1 cellular context compared by ENCODE assay signal in the genomic region with DNA sequence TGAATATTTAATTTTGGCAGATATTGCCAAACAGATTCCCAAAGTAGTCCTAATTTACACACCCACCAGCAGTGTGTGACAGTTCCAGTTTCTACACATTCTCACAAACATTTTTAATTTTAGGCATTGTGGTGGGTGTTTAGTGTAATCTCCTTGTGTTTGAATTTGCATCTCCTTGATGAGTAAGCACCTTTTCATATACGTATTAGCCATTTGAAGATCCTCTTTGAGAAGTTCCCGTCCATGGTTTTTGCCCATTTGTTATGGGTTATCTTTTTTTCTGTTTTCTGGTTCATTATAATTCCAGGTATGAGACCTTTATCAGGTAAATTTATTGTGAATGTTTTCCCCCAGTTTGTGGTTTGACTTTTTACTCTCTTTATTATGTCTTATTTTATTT.
TF ChIP-seq lines count a peak whose summit lies in the region.

No MANE protein-coding gene starts in this region.

TF ChIP-seq in WTC11, 78 proteins besides CTCF, POLR2A, EP300 and RAD21 (continued from another document):
- TF ChIP-seq, protein P1, sequence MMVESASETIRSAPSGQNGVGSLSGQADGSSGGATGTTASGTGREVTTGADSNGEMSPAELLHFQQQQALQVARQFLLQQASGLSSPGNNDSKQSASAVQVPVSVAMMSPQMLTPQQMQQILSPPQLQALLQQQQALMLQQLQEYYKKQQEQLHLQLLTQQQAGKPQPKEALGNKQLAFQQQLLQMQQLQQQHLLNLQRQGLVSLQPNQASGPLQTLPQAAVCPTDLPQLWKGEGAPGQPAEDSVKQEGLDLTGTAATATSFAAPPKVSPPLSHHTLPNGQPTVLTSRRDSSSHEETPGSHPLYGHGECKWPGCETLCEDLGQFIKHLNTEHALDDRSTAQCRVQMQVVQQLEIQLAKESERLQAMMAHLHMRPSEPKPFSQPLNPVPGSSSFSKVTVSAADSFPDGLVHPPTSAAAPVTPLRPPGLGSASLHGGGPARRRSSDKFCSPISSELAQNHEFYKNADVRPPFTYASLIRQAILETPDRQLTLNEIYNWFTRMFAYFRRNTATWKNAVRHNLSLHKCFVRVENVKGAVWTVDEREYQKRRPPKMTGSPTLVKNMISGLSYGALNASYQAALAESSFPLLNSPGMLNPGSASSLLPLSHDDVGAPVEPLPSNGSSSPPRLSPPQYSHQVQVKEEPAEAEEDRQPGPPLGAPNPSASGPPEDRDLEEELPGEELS (CRISPR knock-in tag; IDR thresholded peaks at IDR 0.05), result no peak
- TF ChIP-seq, protein P2, sequence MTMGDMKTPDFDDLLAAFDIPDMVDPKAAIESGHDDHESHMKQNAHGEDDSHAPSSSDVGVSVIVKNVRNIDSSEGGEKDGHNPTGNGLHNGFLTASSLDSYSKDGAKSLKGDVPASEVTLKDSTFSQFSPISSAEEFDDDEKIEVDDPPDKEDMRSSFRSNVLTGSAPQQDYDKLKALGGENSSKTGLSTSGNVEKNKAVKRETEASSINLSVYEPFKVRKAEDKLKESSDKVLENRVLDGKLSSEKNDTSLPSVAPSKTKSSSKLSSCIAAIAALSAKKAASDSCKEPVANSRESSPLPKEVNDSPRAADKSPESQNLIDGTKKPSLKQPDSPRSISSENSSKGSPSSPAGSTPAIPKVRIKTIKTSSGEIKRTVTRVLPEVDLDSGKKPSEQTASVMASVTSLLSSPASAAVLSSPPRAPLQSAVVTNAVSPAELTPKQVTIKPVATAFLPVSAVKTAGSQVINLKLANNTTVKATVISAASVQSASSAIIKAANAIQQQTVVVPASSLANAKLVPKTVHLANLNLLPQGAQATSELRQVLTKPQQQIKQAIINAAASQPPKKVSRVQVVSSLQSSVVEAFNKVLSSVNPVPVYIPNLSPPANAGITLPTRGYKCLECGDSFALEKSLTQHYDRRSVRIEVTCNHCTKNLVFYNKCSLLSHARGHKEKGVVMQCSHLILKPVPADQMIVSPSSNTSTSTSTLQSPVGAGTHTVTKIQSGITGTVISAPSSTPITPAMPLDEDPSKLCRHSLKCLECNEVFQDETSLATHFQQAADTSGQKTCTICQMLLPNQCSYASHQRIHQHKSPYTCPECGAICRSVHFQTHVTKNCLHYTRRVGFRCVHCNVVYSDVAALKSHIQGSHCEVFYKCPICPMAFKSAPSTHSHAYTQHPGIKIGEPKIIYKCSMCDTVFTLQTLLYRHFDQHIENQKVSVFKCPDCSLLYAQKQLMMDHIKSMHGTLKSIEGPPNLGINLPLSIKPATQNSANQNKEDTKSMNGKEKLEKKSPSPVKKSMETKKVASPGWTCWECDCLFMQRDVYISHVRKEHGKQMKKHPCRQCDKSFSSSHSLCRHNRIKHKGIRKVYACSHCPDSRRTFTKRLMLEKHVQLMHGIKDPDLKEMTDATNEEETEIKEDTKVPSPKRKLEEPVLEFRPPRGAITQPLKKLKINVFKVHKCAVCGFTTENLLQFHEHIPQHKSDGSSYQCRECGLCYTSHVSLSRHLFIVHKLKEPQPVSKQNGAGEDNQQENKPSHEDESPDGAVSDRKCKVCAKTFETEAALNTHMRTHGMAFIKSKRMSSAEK (CRISPR knock-in tag; IDR thresholded peaks at IDR 0.05; ENCODE audit: borderline replicate concordance), result no peak
- TF ChIP-seq, protein P3, sequence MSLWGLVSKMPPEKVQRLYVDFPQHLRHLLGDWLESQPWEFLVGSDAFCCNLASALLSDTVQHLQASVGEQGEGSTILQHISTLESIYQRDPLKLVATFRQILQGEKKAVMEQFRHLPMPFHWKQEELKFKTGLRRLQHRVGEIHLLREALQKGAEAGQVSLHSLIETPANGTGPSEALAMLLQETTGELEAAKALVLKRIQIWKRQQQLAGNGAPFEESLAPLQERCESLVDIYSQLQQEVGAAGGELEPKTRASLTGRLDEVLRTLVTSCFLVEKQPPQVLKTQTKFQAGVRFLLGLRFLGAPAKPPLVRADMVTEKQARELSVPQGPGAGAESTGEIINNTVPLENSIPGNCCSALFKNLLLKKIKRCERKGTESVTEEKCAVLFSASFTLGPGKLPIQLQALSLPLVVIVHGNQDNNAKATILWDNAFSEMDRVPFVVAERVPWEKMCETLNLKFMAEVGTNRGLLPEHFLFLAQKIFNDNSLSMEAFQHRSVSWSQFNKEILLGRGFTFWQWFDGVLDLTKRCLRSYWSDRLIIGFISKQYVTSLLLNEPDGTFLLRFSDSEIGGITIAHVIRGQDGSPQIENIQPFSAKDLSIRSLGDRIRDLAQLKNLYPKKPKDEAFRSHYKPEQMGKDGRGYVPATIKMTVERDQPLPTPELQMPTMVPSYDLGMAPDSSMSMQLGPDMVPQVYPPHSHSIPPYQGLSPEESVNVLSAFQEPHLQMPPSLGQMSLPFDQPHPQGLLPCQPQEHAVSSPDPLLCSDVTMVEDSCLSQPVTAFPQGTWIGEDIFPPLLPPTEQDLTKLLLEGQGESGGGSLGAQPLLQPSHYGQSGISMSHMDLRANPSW (CRISPR knock-in tag; conservative IDR thresholded peaks at IDR 0.05; ENCODE audit: low read depth), result no peak
- TF ChIP-seq, protein P4, sequence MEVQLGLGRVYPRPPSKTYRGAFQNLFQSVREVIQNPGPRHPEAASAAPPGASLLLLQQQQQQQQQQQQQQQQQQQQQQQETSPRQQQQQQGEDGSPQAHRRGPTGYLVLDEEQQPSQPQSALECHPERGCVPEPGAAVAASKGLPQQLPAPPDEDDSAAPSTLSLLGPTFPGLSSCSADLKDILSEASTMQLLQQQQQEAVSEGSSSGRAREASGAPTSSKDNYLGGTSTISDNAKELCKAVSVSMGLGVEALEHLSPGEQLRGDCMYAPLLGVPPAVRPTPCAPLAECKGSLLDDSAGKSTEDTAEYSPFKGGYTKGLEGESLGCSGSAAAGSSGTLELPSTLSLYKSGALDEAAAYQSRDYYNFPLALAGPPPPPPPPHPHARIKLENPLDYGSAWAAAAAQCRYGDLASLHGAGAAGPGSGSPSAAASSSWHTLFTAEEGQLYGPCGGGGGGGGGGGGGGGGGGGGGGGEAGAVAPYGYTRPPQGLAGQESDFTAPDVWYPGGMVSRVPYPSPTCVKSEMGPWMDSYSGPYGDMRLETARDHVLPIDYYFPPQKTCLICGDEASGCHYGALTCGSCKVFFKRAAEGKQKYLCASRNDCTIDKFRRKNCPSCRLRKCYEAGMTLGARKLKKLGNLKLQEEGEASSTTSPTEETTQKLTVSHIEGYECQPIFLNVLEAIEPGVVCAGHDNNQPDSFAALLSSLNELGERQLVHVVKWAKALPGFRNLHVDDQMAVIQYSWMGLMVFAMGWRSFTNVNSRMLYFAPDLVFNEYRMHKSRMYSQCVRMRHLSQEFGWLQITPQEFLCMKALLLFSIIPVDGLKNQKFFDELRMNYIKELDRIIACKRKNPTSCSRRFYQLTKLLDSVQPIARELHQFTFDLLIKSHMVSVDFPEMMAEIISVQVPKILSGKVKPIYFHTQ (CRISPR knock-in tag; IDR thresholded peaks at IDR 0.05), result no peak
TF ChIP-seq in WTC11: peak in this region for 0.
